8 cellular contexts compared by ENCODE assay signal in the genomic region with DNA sequence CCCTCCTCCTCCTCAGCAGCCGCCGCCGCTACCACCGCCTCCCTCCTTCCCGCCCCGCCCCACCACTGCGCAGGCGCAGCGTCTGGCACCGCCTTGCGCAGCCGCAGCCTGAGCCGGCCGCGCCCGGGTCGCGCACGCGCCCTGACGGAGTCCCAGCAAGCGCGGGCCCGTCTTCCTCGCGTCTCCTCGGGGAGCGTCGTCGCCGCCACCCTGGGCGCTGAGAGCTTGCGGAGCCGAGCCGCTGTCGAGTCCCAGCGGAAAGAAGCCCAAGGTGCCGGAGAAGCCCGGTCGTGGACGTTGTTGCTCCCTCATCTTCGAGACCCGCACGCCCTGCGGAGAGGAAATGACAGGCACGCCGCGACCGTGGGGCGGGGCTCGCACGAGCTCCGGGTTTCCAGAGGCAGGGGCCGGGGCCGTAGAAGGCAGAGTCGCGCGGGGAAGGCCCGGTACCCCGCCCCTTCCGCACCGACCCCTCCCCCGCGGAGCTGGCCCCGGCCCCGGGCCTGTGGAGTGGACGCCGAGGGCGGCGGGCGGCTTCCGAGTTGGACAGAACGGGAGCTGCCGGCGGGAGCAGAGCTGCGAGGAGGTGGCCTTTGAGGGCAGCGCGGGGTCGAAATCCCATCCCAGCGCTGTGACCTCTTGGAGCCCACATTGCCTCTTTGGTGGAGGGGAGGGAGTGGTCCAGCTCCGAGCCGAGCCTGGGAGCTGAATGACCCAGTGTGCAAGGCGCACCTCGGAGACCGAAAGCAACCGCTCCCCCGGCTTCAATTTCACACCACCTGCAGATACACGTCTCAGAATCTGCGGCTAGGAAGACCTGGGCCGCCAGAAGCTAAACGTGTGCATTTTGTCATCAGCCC. TPM values are rescaled to one million over a fixed set of nuclear protein-coding genes. Genes with fewer than 3 reads are reported as not detected.
DNase-seq lines count a peak whose midpoint lies in the region; ATAC-seq and TF ChIP-seq lines count a peak whose summit lies in the region.

No MANE protein-coding gene starts in this region.

- peak overlapping the region; percentile 59 to 97 (median 88) for H3K4me3 ChIP-seq in dorsolateral prefrontal cortex
- peak overlapping the region; percentile 86 for H3K4me3 ChIP-seq in lower lobe of right lung

- H3K4me1 Mint-ChIP-seq in CD4-positive, alpha-beta T cell (ENCODE audit: low read depth): peaks cover 76% of the 10 kb centered on the region
- peaks cover 67% of the 10 kb centered on the region for H3K4me1 Mint-ChIP-seq in activated CD4-positive, alpha-beta memory T cell treated with anti-CD3 and anti-CD28 coated beads for 36 hours (ENCODE audit: low read depth)

- peak; percentile 96 to 99 (median 98) for DNase-seq in CD4-positive, alpha-beta T cell
- DNase-seq in HPDE6-E6E7 (ENCODE audit: extremely low spot score) (peak; percentile 94), NCI-H82 treated with DMSO at 0.1 percent for 48 hours (lab: John Stamatoyannopoulos, UW; ENCODE audit: unreplicated experiment) (peak; percentile 84), dorsolateral prefrontal cortex (peak; percentile 53 to 96 (median 82)), lower lobe of right lung (peak; percentile 95)
- peak; percentile 98 for DNase-seq in activated CD4-positive, alpha-beta memory T cell treated with anti-CD3 and anti-CD28 coated beads for 36 hours
- DNase-seq in stimulated activated CD4-positive, alpha-beta T cell treated with anti-CD3 and anti-CD28 coated beads, Interleukin-4, amount 100 ng/mL, for 48 hours (ENCODE audit: low read depth in 2 of 2): peak; percentile 97 to 98

- peaks cover 19% of the 10 kb centered on the region for H3K36me3 ChIP-seq in lower lobe of right lung

- peak overlapping the region; percentile 91 for H3K4me3 Mint-ChIP-seq in CD4-positive, alpha-beta T cell
- H3K4me3 Mint-ChIP-seq in activated CD4-positive, alpha-beta memory T cell treated with anti-CD3 and anti-CD28 coated beads for 36 hours: peak overlapping the region; percentile 88

- H3K36me3 Mint-ChIP-seq in CD4-positive, alpha-beta T cell (ENCODE audit: low read depth): peaks cover 37% of the 10 kb centered on the region
- H3K36me3 Mint-ChIP-seq in activated CD4-positive, alpha-beta memory T cell treated with anti-CD3 and anti-CD28 coated beads for 36 hours: peaks cover 30% of the 10 kb centered on the region

- POLR2A ChIA-PET in CD4-positive, alpha-beta T cell (lab: Charles Lee): interaction anchor here (0.8 to 4.9 kb wide), 19 partner anchors 9 to 326 kb away, joined by 3 to 51 read pairs (median 4); a partner anchor contains a TSS
- POLR2A ChIA-PET in activated CD4-positive, alpha-beta memory T cell treated with anti-CD3 and anti-CD28 coated beads for 36 hours (lab: Charles Lee): interaction anchor here (0.9 to 10.6 kb wide), 14 partner anchors 10 to 175 kb away, joined by 3 to 131 read pairs (median 10); a partner anchor contains a TSS

- no peaks in the 10 kb centered on the region for H3K27me3 ChIP-seq in CD4-positive, alpha-beta T cell (ENCODE audit: control insufficient read depth, insufficient read depth, low read length)
- H3K27me3 ChIP-seq in dorsolateral prefrontal cortex (no peaks in the 10 kb centered on the region), lower lobe of right lung (ENCODE audit: low read depth) (no peaks in the 10 kb centered on the region)

- H3K27me3 Mint-ChIP-seq in CD4-positive, alpha-beta T cell: no peaks in the 10 kb centered on the region
- no peaks in the 10 kb centered on the region for H3K27me3 Mint-ChIP-seq in activated CD4-positive, alpha-beta memory T cell treated with anti-CD3 and anti-CD28 coated beads for 36 hours

- H3K27ac ChIP-seq in CD4-positive, alpha-beta T cell (ENCODE audit: low read depth, low read length): peak overlapping the region; percentile 94
- H3K27ac ChIP-seq in dorsolateral prefrontal cortex (peak overlapping the region; percentile 45 to 98 (median 90)), lower lobe of right lung (peak overlapping the region; percentile 94)

- H3K4me1 ChIP-seq in lower lobe of right lung: peaks cover 55% of the 10 kb centered on the region

- ATAC-seq in CD4-positive, alpha-beta T cell (ENCODE audit: poor library complexity): peak; percentile 75
- ATAC-seq in GM19463 (IDR thresholded peaks at IDR 0.05; ENCODE audit: unreplicated experiment) (peak; percentile 47), lower lobe of right lung (peak; percentile 96 to 98)

- H3K9me3 ChIP-seq in CD4-positive, alpha-beta T cell (ENCODE audit: control insufficient read depth, low read length): no peaks in the 10 kb centered on the region
- H3K9me3 ChIP-seq in lower lobe of right lung: no peaks in the 10 kb centered on the region

- H3K27ac Mint-ChIP-seq in CD4-positive, alpha-beta T cell: peak overlapping the region; percentile 84
- peak overlapping the region; percentile 89 for H3K27ac Mint-ChIP-seq in activated CD4-positive, alpha-beta memory T cell treated with anti-CD3 and anti-CD28 coated beads for 36 hours

- no peak for TF ChIP-seq CTCF in CD4-positive, alpha-beta T cell (IDR thresholded peaks at IDR 0.05)
- peak in 14 of 56 donors; percentile 7 to 52 (median 21) for TF ChIP-seq CTCF in dorsolateral prefrontal cortex (IDR thresholded peaks at IDR 0.05 in 54 of 56, conservative IDR thresholded peaks at IDR 0.05 in 2 of 56; ENCODE audit: low read depth in 1 of 56, partially characterized antibody in 56 of 56)
- no peak for TF ChIP-seq CTCF in lower lobe of right lung (IDR thresholded peaks at IDR 0.05)

- intact Hi-C loops in CD4-positive, alpha-beta T cell (cut with DNase I, micrococcal nuclease): loop anchor here (1.0 to 10.0 kb wide), 7 partner anchors 30 to 330 kb away; a partner anchor contains a TSS
- intact Hi-C loops in activated CD4-positive, alpha-beta memory T cell treated with anti-CD3 and anti-CD28 coated beads for 36 hours (cut with micrococcal nuclease): loop anchor here (1.0 to 5.0 kb wide), 2 partner anchors 145 to 321 kb away; a partner anchor contains a TSS
- intact Hi-C loops in dorsolateral prefrontal cortex (cut with DNase I): loop anchor here in 1 of 2 donors (2.0 to 5.0 kb wide), 2 partner anchors 30 to 80 kb away; no protein-coding TSS in a partner anchor
- intact Hi-C loops in lower lobe of right lung (cut with DNase I): no loop called here

- CTCF ChIA-PET in CD4-positive, alpha-beta T cell (lab: Charles Lee): interaction anchor here (1.0 to 2.4 kb wide), 5 partner anchors 10 to 185 kb away, joined by 3 to 11 read pairs (median 4); a partner anchor contains a TSS
- CTCF ChIA-PET in activated CD4-positive, alpha-beta memory T cell treated with anti-CD3 and anti-CD28 coated beads for 36 hours (lab: Charles Lee): interaction anchor here (1.1 to 4.0 kb wide), 3 partner anchors 30 to 128 kb away, joined by 7 to 18 read pairs (median 16); a partner anchor contains a TSS

- no peaks in the 10 kb centered on the region for H3K9me3 Mint-ChIP-seq in CD4-positive, alpha-beta T cell
- no peaks in the 10 kb centered on the region for H3K9me3 Mint-ChIP-seq in activated CD4-positive, alpha-beta memory T cell treated with anti-CD3 and anti-CD28 coated beads for 36 hours

RNA-seq across cellular contexts. Expression of a gene that starts 0.5 kb away (rescaled TPM):
- 10 to 100 TPM; 49.7 to 53.8 TPM for total RNA-seq in CD4-positive, alpha-beta T cell
- 10 to 100 TPM; 62.1 to 66.4 TPM for total RNA-seq in activated CD4-positive, alpha-beta memory T cell treated with anti-CD3 and anti-CD28 coated beads for 36 hours
- total RNA-seq in dorsolateral prefrontal cortex: 10 to 100 TPM; 35.0 to 69.2 (median 52.4) TPM
- 48.2 TPM for total RNA-seq in lower lobe of right lung

Comparison
In these comparisons a context has a peak if more than half of its experiments do, and no peak if none do; other contexts are left out.
1. Peak in every context shown above with its lines: DNase-seq, ATAC-seq, H3K4me3 ChIP-seq and H3K27ac ChIP-seq.
2. ATAC-seq: peak in every context shown above with its lines; median percentile 97 in lower lobe of right lung; 75 in CD4-positive, alpha-beta T cell; 47 in GM19463.